15 cellular contexts compared by ENCODE assay signal in the genomic region with DNA sequence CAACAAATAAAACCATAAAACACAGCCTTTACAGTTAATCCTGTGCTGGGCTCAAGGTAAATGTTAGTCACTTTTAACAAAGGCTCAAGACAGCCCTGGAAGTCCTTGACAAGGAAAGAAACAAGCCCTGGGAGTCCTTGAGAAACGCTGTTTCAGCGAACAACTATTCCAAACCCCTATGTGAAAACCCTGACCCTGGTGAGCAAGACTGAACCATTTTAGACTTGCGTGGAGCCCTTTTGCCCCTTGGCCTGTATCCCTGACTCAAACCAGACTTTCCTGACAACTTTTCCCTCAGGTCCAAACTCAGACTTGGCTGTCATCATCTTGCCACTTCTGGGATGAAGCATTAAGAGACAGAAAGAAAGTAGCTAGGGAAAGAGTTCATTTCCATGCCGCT.
"Had no signal": no experiment of that assay in that cellular context is flagged by ENCODE, and none has a peak within 500 bp of the region (broad histone marks: within the 10 kb centered on the region; RNA-seq: fewer than 3 reads in every experiment).

No MANE protein-coding gene starts in this region.

- H3K27me3 ChIP-seq: esophagus muscularis mucosa, gastrocnemius medialis, heart left ventricle, upper lobe of right lung had no signal

- H3K36me3 ChIP-seq: esophagus muscularis mucosa, gastrocnemius medialis, heart left ventricle, upper lobe of right lung had no signal

- H3K4me1 ChIP-seq: esophagus muscularis mucosa, upper lobe of right lung had no signal

- H3K4me3 ChIP-seq: esophagus muscularis mucosa, gastrocnemius medialis, heart left ventricle, smooth muscle cell, upper lobe of right lung had no signal

- DNase-seq: activated B cell treated with CpG ODN at 0.5 μM for 24 hours; activated CD4-positive, alpha-beta T cell treated with anti-CD3 and anti-CD28 coated beads for 48 hours; activated CD8-positive, alpha-beta memory T cell treated with anti-CD3 and anti-CD28 coated beads, Interleukin-2, amount 50 U/mL, for 48 hours; activated CD8-positive, alpha-beta T cell treated with anti-CD3 and anti-CD28 coated beads, Interleukin-2, amount 10 ng/mL, durations not matched to agents 7 days and 5 days; activated gamma-delta T cell treated with Interleukin-2 at 50 U/mL for 16 hours; activated T-cell treated with anti-CD3 and anti-CD28 coated beads, Interleukin-2, amount 50 U/mL, for 72 hours; amniotic stem cell; gastrocnemius medialis; heart left ventricle; left colon; stimulated activated naive CD8-positive, alpha-beta T cell treated with anti-CD3 and anti-CD28 coated beads, Interleukin-15, Interleukin-2, amounts not matched to agents 100 U/mL and 50 U/mL, for 24 hours; SW 1271; upper lobe of right lung had no signal

- ATAC-seq: activated CD8-positive, alpha-beta T cell treated with anti-CD3 and anti-CD28 coated beads, Interleukin-2, amount 10 ng/mL, durations not matched to agents 7 days and 5 days; activated T-cell treated with anti-CD3 and anti-CD28 coated beads, Interleukin-2, amount 50 U/mL, for 72 hours; gastrocnemius medialis; left colon; stimulated activated naive CD8-positive, alpha-beta T cell treated with anti-CD3 and anti-CD28 coated beads, Interleukin-15, Interleukin-2, amounts not matched to agents 100 U/mL and 50 U/mL, for 24 hours; upper lobe of right lung had no signal

- H3K9me3 ChIP-seq: esophagus muscularis mucosa, gastrocnemius medialis, heart left ventricle, upper lobe of right lung had no signal

- H3K27ac ChIP-seq: esophagus muscularis mucosa, gastrocnemius medialis, upper lobe of right lung had no signal

- H3K4me2 ChIP-seq: smooth muscle cell had no signal
